ENCODE assay signal across 22 cellular contexts in the genomic region with DNA sequence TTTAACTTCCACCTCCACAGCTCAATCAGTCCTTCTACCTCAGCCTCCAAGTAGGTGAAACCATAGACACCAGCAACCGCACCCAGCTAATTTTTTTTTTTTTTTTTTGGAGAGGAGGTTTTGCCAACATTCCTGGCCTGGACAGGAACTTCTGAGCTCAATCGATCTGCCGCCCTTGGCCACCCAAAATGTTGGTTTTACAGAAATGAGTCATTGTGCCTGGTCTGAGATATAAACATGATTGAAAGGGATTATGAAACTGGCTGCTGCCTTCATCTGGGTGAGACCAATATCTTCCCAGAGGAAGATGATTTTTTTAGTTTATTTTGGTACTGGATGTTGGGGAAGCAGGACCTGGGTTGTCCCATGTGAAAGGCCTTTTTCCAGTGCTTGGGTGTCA. TPM values are rescaled to one million over a fixed set of nuclear protein-coding genes. Genes with fewer than 3 reads are reported as not detected.
DNase-seq lines count a peak whose midpoint lies in the region; ATAC-seq and TF ChIP-seq lines count a peak whose summit lies in the region.
"Had no signal": no experiment of that assay in that cellular context is flagged by ENCODE, and none has a peak within 500 bp of the region (broad histone marks: within the 10 kb centered on the region; RNA-seq: fewer than 3 reads in every experiment).

No MANE protein-coding gene starts in this region.

- no peaks in the 10 kb centered on the region for H3K36me3 ChIP-seq in mammary epithelial cell (ENCODE audit: insufficient read depth, low read length)
- no peaks in the 10 kb centered on the region for H3K36me3 ChIP-seq in osteoblast (ENCODE audit: insufficient read depth, low read length)
- no peaks in the 10 kb centered on the region for H3K36me3 ChIP-seq in naive thymus-derived CD4-positive, alpha-beta T cell (ENCODE audit: control insufficient read depth in 2 of 3, insufficient read depth in 3 of 3, low read length in 3 of 3)
- H3K36me3 ChIP-seq in spleen: no peaks in the 10 kb centered on the region

- no peak overlapping the region for H3K27ac Mint-ChIP-seq in MCF 10A (ENCODE audit: low read depth, unreplicated experiment)
- no peak overlapping the region for H3K27ac Mint-ChIP-seq in naive thymus-derived CD4-positive, alpha-beta T cell
- H3K27ac Mint-ChIP-seq: CD4-positive, CD25-positive, alpha-beta regulatory T cell; CD8-positive, alpha-beta memory T cell; IgD-negative memory B cell had no signal

- DNase-seq in MCF 10A (ENCODE audit: unreplicated experiment) (peak; percentile 65), mammary epithelial cell (no peak), HS-5 (ENCODE audit: low read depth) (peak; percentile 6), osteoblast (ENCODE audit: insufficient read length, low spot score, missing footprints) (peak; percentile 74), MV-4-11 (lab: John Stamatoyannopoulos, UW) (no peak), spleen (no peak)
- DNase-seq in naive thymus-derived CD4-positive, alpha-beta T cell: no peak
- DNase-seq: C1 segment of cervical spinal cord; CD4-positive, CD25-positive, alpha-beta regulatory T cell; CD8-positive, alpha-beta memory T cell; COR-L47; DMS 273 treated with DMSO at 0.1 percent for 48 hours; DMS53; DND-41; GM23248; HCEC 1CT had no signal

- H3K9ac ChIP-seq in mammary epithelial cell (ENCODE audit: insufficient read depth, low read length): no peak overlapping the region
- H3K9ac ChIP-seq: GM23248 had no signal

- no peaks in the 10 kb centered on the region for H3K27me3 ChIP-seq in mammary epithelial cell (ENCODE audit: insufficient read depth, low read length)
- no peaks in the 10 kb centered on the region for H3K27me3 ChIP-seq in osteoblast (ENCODE audit: insufficient read depth, low read length)
- no peaks in the 10 kb centered on the region for H3K27me3 ChIP-seq in naive thymus-derived CD4-positive, alpha-beta T cell (ENCODE audit: control insufficient read depth in 2 of 2, insufficient read depth in 2 of 2, low read length in 2 of 2)
- H3K27me3 ChIP-seq in spleen (replicated peaks in 1 of 7): no peaks in the 10 kb centered on the region

- no peaks in the 10 kb centered on the region for H3K9me3 Mint-ChIP-seq in MCF 10A (ENCODE audit: unreplicated experiment)
- H3K9me3 Mint-ChIP-seq in naive thymus-derived CD4-positive, alpha-beta T cell: peaks cover 0 to 20% (median 6%) of the 10 kb centered on the region in 11 donors

- H2AFZ ChIP-seq in mammary epithelial cell (ENCODE audit: low read depth, low read length): no peak overlapping the region
- no peak overlapping the region for H2AFZ ChIP-seq in osteoblast (ENCODE audit: low read length)
- H2AFZ ChIP-seq: GM23248 had no signal

- dilution Hi-C loops in mammary epithelial cell (cut with HindIII; ENCODE audit: low sequenced_read_pairs): no loop called here

- H3K27me3 Mint-ChIP-seq in MCF 10A (ENCODE audit: insufficient read depth, unreplicated experiment): no peaks in the 10 kb centered on the region
- H3K27me3 Mint-ChIP-seq in naive thymus-derived CD4-positive, alpha-beta T cell: no peaks in the 10 kb centered on the region
- H3K27me3 Mint-ChIP-seq: CD4-positive, CD25-positive, alpha-beta regulatory T cell; IgD-negative memory B cell had no signal

- ATAC-seq in naive thymus-derived CD4-positive, alpha-beta T cell: no peak
- ATAC-seq: HepG2 had no signal

- H3K4me1 ChIP-seq in mammary epithelial cell (ENCODE audit: insufficient read depth, low read length) (no peaks in the 10 kb centered on the region), osteoblast (ENCODE audit: insufficient read depth, low read length) (no peaks in the 10 kb centered on the region), spleen (no peaks in the 10 kb centered on the region)
- no peaks in the 10 kb centered on the region for H3K4me1 ChIP-seq in naive thymus-derived CD4-positive, alpha-beta T cell (ENCODE audit: control insufficient read depth in 2 of 2, insufficient read depth in 2 of 2, low read length in 2 of 2)

- in situ Hi-C loops in mammary epithelial cell (cut with MboI; ENCODE audit: low sequenced_read_pairs in 2 of 2): no loop called here

- CTCF ChIA-PET in MCF 10A (lab: Yijun Ruan, JAX) (no interaction called here), mammary epithelial cell (lab: Charles Lee; ENCODE audit: low non-redundant PET) (no interaction called here)
- CTCF ChIA-PET in naive thymus-derived CD4-positive, alpha-beta T cell (lab: Charles Lee): no interaction called here

- H3K4me3 ChIP-seq in mammary epithelial cell (replicated peaks in 1 of 3; ENCODE audit: insufficient read depth in 1 of 3, low read depth in 2 of 3, low read length in 3 of 3) (no peak overlapping the region), osteoblast (ENCODE audit: insufficient read depth, low read length) (no peak overlapping the region), spleen (no peak overlapping the region)
- no peak overlapping the region for H3K4me3 ChIP-seq in naive thymus-derived CD4-positive, alpha-beta T cell (ENCODE audit: low read length)
- H3K4me3 ChIP-seq: GM23248 had no signal

- POLR2A ChIA-PET in MCF 10A (lab: Yijun Ruan, JAX): no interaction called here
- POLR2A ChIA-PET in naive thymus-derived CD4-positive, alpha-beta T cell (lab: Charles Lee): no interaction called here

- no peaks in the 10 kb centered on the region for H3K79me2 ChIP-seq in mammary epithelial cell (ENCODE audit: insufficient read depth, low read length)
- H3K79me2 ChIP-seq in osteoblast (ENCODE audit: insufficient read depth, low read length): no peaks in the 10 kb centered on the region

- H3K9me3 ChIP-seq in mammary epithelial cell (replicated peaks; ENCODE audit: insufficient read depth, low read length) (peaks cover 2% of the 10 kb centered on the region), osteoblast (ENCODE audit: low read depth, low read length) (no peaks in the 10 kb centered on the region), spleen (peaks cover 0 to 8% (median 0%) of the 10 kb centered on the region in 8 donors)
- H3K9me3 ChIP-seq in naive thymus-derived CD4-positive, alpha-beta T cell (ENCODE audit: control insufficient read depth in 2 of 3, low read length in 3 of 3): no peaks in the 10 kb centered on the region

- WGBS in mammary epithelial cell (ENCODE audit: low coverage, missing lambda C conversion rate): 19% methylated on average over 3 of the region's 3 CpGs
- 87 to 93% (median 89%) methylated on average over 3 of the region's 3 CpGs for WGBS in spleen, 5 donors

- intact Hi-C loops in MCF 10A (cut with micrococcal nuclease): no loop called here
- intact Hi-C loops in mammary epithelial cell (cut with micrococcal nuclease): no loop called here
- intact Hi-C loops in naive thymus-derived CD4-positive, alpha-beta T cell (cut with micrococcal nuclease): no loop called here
- intact Hi-C loops in spleen (cut with DNase I; ENCODE audit: low total_unique reads): no loop called here

- H3K36me3 Mint-ChIP-seq in MCF 10A (ENCODE audit: insufficient read depth, unreplicated experiment): no peaks in the 10 kb centered on the region
- H3K36me3 Mint-ChIP-seq in naive thymus-derived CD4-positive, alpha-beta T cell: no peaks in the 10 kb centered on the region
- H3K36me3 Mint-ChIP-seq: CD4-positive, CD25-positive, alpha-beta regulatory T cell; CD8-positive, alpha-beta memory T cell; IgD-negative memory B cell had no signal

- H3K27ac ChIP-seq in mammary epithelial cell (ENCODE audit: insufficient read depth, low read depth, low read length) (no peak overlapping the region), osteoblast (ENCODE audit: low read depth, low read length) (no peak overlapping the region), spleen (no peak overlapping the region)
- no peak overlapping the region for H3K27ac ChIP-seq in naive thymus-derived CD4-positive, alpha-beta T cell (ENCODE audit: low read depth, low read length)
- H3K27ac ChIP-seq: 22Rv1, GM23248, HL-60 had no signal

- no peaks in the 10 kb centered on the region for H4K20me1 ChIP-seq in mammary epithelial cell (ENCODE audit: insufficient read depth, low read length)
- H4K20me1 ChIP-seq in osteoblast (ENCODE audit: insufficient read depth, low read length): no peaks in the 10 kb centered on the region

- H3K4me2 ChIP-seq in mammary epithelial cell (ENCODE audit: insufficient read depth, low read depth, low read length): no peak overlapping the region
- H3K4me2 ChIP-seq in osteoblast (ENCODE audit: insufficient read depth, low read length): no peak overlapping the region

- no peak for TF ChIP-seq CTCF in MCF 10A (IDR thresholded peaks at IDR 0.05; ENCODE audit: unreplicated experiment)
- no peak for TF ChIP-seq CTCF in mammary epithelial cell (conservative IDR thresholded peaks at IDR 0.05 in 1 of 2, IDR thresholded peaks at IDR 0.05 in 1 of 2; ENCODE audit: extremely low read depth in 1 of 2, insufficient read depth in 1 of 2, low read depth in 1 of 2, low read length in 2 of 2)
- no peak for TF ChIP-seq CTCF in osteoblast (IDR thresholded peaks at IDR 0.05; ENCODE audit: extremely low read depth, low read depth, low read length)
- TF ChIP-seq CTCF in spleen (IDR thresholded peaks at IDR 0.05 in 8 of 11, conservative IDR thresholded peaks at IDR 0.05 in 3 of 11): no peak

- BruUV-seq in MCF 10A (replicated peaks; lab: Mats Ljungman, UMichigan) (no TSS peak), mammary epithelial cell (replicated peaks; lab: Mats Ljungman, UMichigan) (no TSS peak)

- peaks cover 9% of the 10 kb centered on the region for H3K4me1 Mint-ChIP-seq in MCF 10A (ENCODE audit: insufficient read depth, unreplicated experiment)
- H3K4me1 Mint-ChIP-seq in naive thymus-derived CD4-positive, alpha-beta T cell: no peaks in the 10 kb centered on the region
- H3K4me1 Mint-ChIP-seq: CD4-positive, CD25-positive, alpha-beta regulatory T cell; CD8-positive, alpha-beta memory T cell; IgD-negative memory B cell had no signal

- no peak overlapping the region for H3K4me3 Mint-ChIP-seq in MCF 10A (ENCODE audit: unreplicated experiment)
- H3K4me3 Mint-ChIP-seq in naive thymus-derived CD4-positive, alpha-beta T cell: no peak overlapping the region
- H3K4me3 Mint-ChIP-seq: CD4-positive, CD25-positive, alpha-beta regulatory T cell; CD8-positive, alpha-beta memory T cell; IgD-negative memory B cell had no signal

- no peak for TF ChIP-seq POLR2A in spleen (IDR thresholded peaks at IDR 0.05)

RNA-seq across cellular contexts. Expression of a gene that starts 9.2 kb away (rescaled TPM):
- total RNA-seq in MCF 10A (2022): not detected in 2 replicates
- not detected for total RNA-seq in mammary epithelial cell
- not detected for polyA plus RNA-seq in mammary epithelial cell
- not detected for polyA minus RNA-seq in mammary epithelial cell
- 0.29 TPM in 1 of 2 replicates, not detected in the other for total RNA-seq in osteoblast
- total RNA-seq in naive thymus-derived CD4-positive, alpha-beta T cell: not detected
- polyA plus RNA-seq in naive thymus-derived CD4-positive, alpha-beta T cell: not detected
- total RNA-seq in spleen: not detected
- polyA plus RNA-seq in spleen: not detected
- total RNA-seq: A673; CD4-positive, CD25-positive, alpha-beta regulatory T cell; CD8-positive, alpha-beta memory T cell; GM23248; HepG2 had no signal
- polyA plus RNA-seq: AG04450; CD4-positive, CD25-positive, alpha-beta regulatory T cell; CD8-positive, alpha-beta memory T cell; GM23248; HepG2; IgD-negative memory B cell had no signal

RNA-seq across cellular contexts. Expression of a gene that starts 12.5 kb away (rescaled TPM):
- total RNA-seq in MCF 10A (2022) (not detected in 2 replicates), mammary epithelial cell (not detected), osteoblast (not detected in 2 replicates), spleen (not detected)
- polyA plus RNA-seq in mammary epithelial cell (not detected), spleen (not detected)
- not detected for polyA minus RNA-seq in mammary epithelial cell
- total RNA-seq in naive thymus-derived CD4-positive, alpha-beta T cell: not detected
- not detected for polyA plus RNA-seq in naive thymus-derived CD4-positive, alpha-beta T cell
- total RNA-seq: A673; CD4-positive, CD25-positive, alpha-beta regulatory T cell; CD8-positive, alpha-beta memory T cell; GM23248; HepG2 had no signal
- polyA plus RNA-seq: AG04450; CD4-positive, CD25-positive, alpha-beta regulatory T cell; CD8-positive, alpha-beta memory T cell; GM23248; HepG2; IgD-negative memory B cell had no signal

RNA-seq across cellular contexts. Expression of a gene that starts 14.9 kb away (rescaled TPM):
- not detected in 2 replicates for total RNA-seq in MCF 10A (2022)
- total RNA-seq in mammary epithelial cell: not detected
- not detected for polyA plus RNA-seq in mammary epithelial cell
- not detected for polyA minus RNA-seq in mammary epithelial cell
- not detected in 2 replicates for total RNA-seq in osteoblast
- not detected for total RNA-seq in naive thymus-derived CD4-positive, alpha-beta T cell
- not detected for polyA plus RNA-seq in naive thymus-derived CD4-positive, alpha-beta T cell
- not detected for total RNA-seq in spleen
- not detected for polyA plus RNA-seq in spleen
- total RNA-seq: A673; CD4-positive, CD25-positive, alpha-beta regulatory T cell; CD8-positive, alpha-beta memory T cell; GM23248; HepG2 had no signal
- polyA plus RNA-seq: AG04450; CD4-positive, CD25-positive, alpha-beta regulatory T cell; CD8-positive, alpha-beta memory T cell; GM23248; HepG2; IgD-negative memory B cell had no signal

RNA-seq across cellular contexts. Expression of a gene that starts 15.4 kb away (rescaled TPM):
- total RNA-seq in MCF 10A (2022) (not detected in 2 replicates), mammary epithelial cell (not detected), osteoblast (0.29 TPM in 1 of 2 replicates, not detected in the other), spleen (not detected)
- polyA plus RNA-seq in mammary epithelial cell (not detected), spleen (not detected)
- polyA minus RNA-seq in mammary epithelial cell: not detected
- not detected for total RNA-seq in naive thymus-derived CD4-positive, alpha-beta T cell
- not detected for polyA plus RNA-seq in naive thymus-derived CD4-positive, alpha-beta T cell
- total RNA-seq: CD4-positive, CD25-positive, alpha-beta regulatory T cell; CD8-positive, alpha-beta memory T cell; GM23248; HepG2 had no signal
- polyA plus RNA-seq: AG04450; CD4-positive, CD25-positive, alpha-beta regulatory T cell; CD8-positive, alpha-beta memory T cell; GM23248; HepG2; IgD-negative memory B cell had no signal

RNA-seq across cellular contexts. Expression of a gene that starts 21.7 kb away (rescaled TPM):
- total RNA-seq in MCF 10A (2022) (not detected in 2 replicates), mammary epithelial cell (not detected), osteoblast (not detected in 2 replicates), spleen (not detected)
- polyA plus RNA-seq in mammary epithelial cell (not detected), spleen (not detected)
- polyA minus RNA-seq in mammary epithelial cell: not detected
- total RNA-seq in naive thymus-derived CD4-positive, alpha-beta T cell: not detected
- polyA plus RNA-seq in naive thymus-derived CD4-positive, alpha-beta T cell: not detected
- total RNA-seq: CD4-positive, CD25-positive, alpha-beta regulatory T cell; CD8-positive, alpha-beta memory T cell; GM23248; HepG2 had no signal
- polyA plus RNA-seq: AG04450; CD4-positive, CD25-positive, alpha-beta regulatory T cell; CD8-positive, alpha-beta memory T cell; GM23248; HepG2; IgD-negative memory B cell had no signal

Comparison
In these comparisons a context has a peak if more than half of its experiments do, and no peak if none do; other contexts are left out.
1. DNase-seq: peak in MCF 10A (single experiment), HS-5 (single experiment) and osteoblast (single experiment); none in mammary epithelial cell (single experiment), MV-4-11 (single experiment), naive thymus-derived CD4-positive, alpha-beta T cell (0 of 9) and spleen (single experiment).